Comparison of ENCODE assay signal across 13 cellular contexts in genomic region chr10:72038458-72039001, GRCh38. TPM values are rescaled to one million over a fixed set of nuclear protein-coding genes. Genes with fewer than 3 reads are reported as not detected.
DNase-seq lines count a peak whose midpoint lies in the region; ATAC-seq and TF ChIP-seq lines count a peak whose summit lies in the region.
"Had no signal": no experiment of that assay in that cellular context is flagged by ENCODE, and none has a peak within 500 bp of the region (broad histone marks: within the 10 kb centered on the region; RNA-seq: fewer than 3 reads in every experiment).

No MANE protein-coding gene starts in this region.

- H3K27me3 ChIP-seq in stomach: no peaks in the 10 kb centered on the region
- H3K27me3 ChIP-seq: tibial artery had no signal

- H3K27ac ChIP-seq in mesodermal cell (ENCODE audit: low read depth, low read length, severe bottlenecking): peak overlapping the region; percentile 59
- H3K27ac ChIP-seq in stomach: no peak overlapping the region
- H3K27ac ChIP-seq: tibial artery had no signal

- H3K36me3 ChIP-seq in mesodermal cell (ENCODE audit: control insufficient read depth, insufficient read depth, low read length): no peaks in the 10 kb centered on the region
- H3K36me3 ChIP-seq in stomach: no peaks in the 10 kb centered on the region
- H3K36me3 ChIP-seq: tibial artery had no signal

- no peak for TF ChIP-seq CTCF in epithelial cell of esophagus (IDR thresholded peaks at IDR 0.05; ENCODE audit: insufficient read depth, low read depth, low read length, missing control alignments)
- no peak for TF ChIP-seq CTCF in stomach (IDR thresholded peaks at IDR 0.05)

- peak; percentile 83 for DNase-seq in AG08395 (ENCODE audit: low spot score)
- peak; percentile 22 for DNase-seq in HT1080 (ENCODE audit: low read depth)
- DNase-seq in epithelial cell of esophagus (ENCODE audit: low read depth): peak; percentile 44
- DNase-seq in inferior parietal cortex (ENCODE audit: extremely low spot score): no peak
- DNase-seq in left lobe of liver (ENCODE audit: low spot score): no peak
- DNase-seq in stomach: no peak
- DNase-seq: activated CD8-positive, alpha-beta T cell treated with anti-CD3 and anti-CD28 coated beads for 36 hours; activated effector memory CD4-positive, alpha-beta T cell treated with Interleukin-2 at 50 U/mL for 16 hours; occipital lobe; T1000; tibial artery had no signal

- TF ChIP-seq EP300 in stomach (IDR thresholded peaks at IDR 0.05): no peak

- H3K9me3 ChIP-seq in mesodermal cell (ENCODE audit: control insufficient read depth, low read length) (no peaks in the 10 kb centered on the region), stomach (no peaks in the 10 kb centered on the region)
- H3K9me3 ChIP-seq: tibial artery had no signal

- no peak overlapping the region for H3K4me3 ChIP-seq in epithelial cell of esophagus (ENCODE audit: low read length)
- H3K4me3 ChIP-seq in mesodermal cell (ENCODE audit: extremely low read depth, insufficient read depth, low read length, poor library complexity, severe bottlenecking): no peak overlapping the region
- H3K4me3 ChIP-seq in stomach: no peak overlapping the region
- H3K4me3 ChIP-seq: tibial artery had no signal

- no peak for ATAC-seq in left lobe of liver
- no peak for ATAC-seq in HG03439 (IDR thresholded peaks at IDR 0.05; ENCODE audit: unreplicated experiment)

- no peak for TF ChIP-seq POLR2A in stomach (IDR thresholded peaks at IDR 0.05)

- H3K4me1 ChIP-seq in mesodermal cell (ENCODE audit: control insufficient read depth, insufficient read depth, low read length, poor library complexity, severe bottlenecking) (peaks cover 38% of the 10 kb centered on the region), stomach (peaks cover 0 to 12% (median 5%) of the 10 kb centered on the region in 4 donors)

- intact Hi-C loops in stomach (cut with DNase I; ENCODE audit: low total_unique reads): loop anchor here (5.0 kb wide), 1 partner anchor 86 kb away; no protein-coding TSS in a partner anchor

- WGBS in mesodermal cell (ENCODE audit: insufficient coverage in 2 of 2), 2 experiments: 89 to 91% methylated on average over 11 to 13 of the region's 13 CpGs
- 66 to 76% (median 75%) methylated on average over 13 of the region's 13 CpGs for WGBS in stomach, 5 donors

RNA-seq across cellular contexts. Expression of gene SPOCK2, which starts 49.8 kb away (rescaled TPM):
- total RNA-seq in HT1080 (2014; rRNA removed; shearing (Covaris generic)): not detected in 2 replicates
- not detected in 2 replicates for polyA plus RNA-seq in HT1080 (2015; cell fraction: cytosol; rRNA removed)
- 0.12 and 0.80 TPM in 2 replicates for polyA plus RNA-seq in HT1080 (2015; cell fraction: nucleus; rRNA removed)
- polyA plus RNA-seq in mesodermal cell (2013, experiment 1 of 2): 2.3 TPM
- polyA plus RNA-seq in mesodermal cell (2013, experiment 2 of 2): 1.5 TPM
- total RNA-seq in left lobe of liver: 1.6 TPM
- 10 to 100 TPM in 3 of 5 donors, 1 to 10 TPM in 2; 1.2 to 31.7 (median 17.4) TPM for total RNA-seq in stomach
- polyA plus RNA-seq in stomach: 1 to 10 TPM; 1.1 to 2.7 (median 1.8) TPM

Comparison
In these comparisons a context has a peak if more than half of its experiments do, and no peak if none do; other contexts are left out.
1. DNase-seq: peak in AG08395 (single experiment), HT1080 (single experiment) and epithelial cell of esophagus (single experiment); none in inferior parietal cortex (single experiment), left lobe of liver (single experiment) and stomach (single experiment).